Comparison of ENCODE assay signal across 14 cellular contexts in genomic region chr2:74095629-74096028, GRCh38.
"Had no signal": no experiment of that assay in that cellular context is flagged by ENCODE, and none has a peak within 500 bp of the region (broad histone marks: within the 10 kb centered on the region; RNA-seq: fewer than 3 reads in every experiment).

No MANE protein-coding gene starts in this region.

- H3K9me3 Mint-ChIP-seq: activated naive CD8-positive, alpha-beta T cell treated with anti-CD3 and anti-CD28 coated beads, Interleukin-2, amount 10 ng/mL, durations not matched to agents 7 days and 5 days; central memory CD8-positive, alpha-beta T cell; memory B cell; natural killer cell treated with Interleukin-12 subunit alpha and Interleukin-12 subunit beta and Interleukin-15 and Interleukin-18, amount 100 ng/mL, for 72 hours; T-cell had no signal

- H3K27me3 ChIP-seq: brain microvascular endothelial cell, foreskin keratinocyte, right lobe of liver, stomach had no signal

- H3K27ac Mint-ChIP-seq: activated naive CD8-positive, alpha-beta T cell treated with anti-CD3 and anti-CD28 coated beads, Interleukin-2, amount 10 ng/mL, durations not matched to agents 7 days and 5 days; memory B cell had no signal

- H3K4me3 ChIP-seq: right lobe of liver, smooth muscle cell, stomach had no signal

- H3K9me3 ChIP-seq: right lobe of liver, stomach had no signal

- H3K27ac ChIP-seq: brain microvascular endothelial cell, foreskin keratinocyte, right lobe of liver had no signal

- H3K4me1 ChIP-seq: foreskin keratinocyte, right lobe of liver had no signal

- H3K4me1 Mint-ChIP-seq: activated naive CD8-positive, alpha-beta T cell treated with anti-CD3 and anti-CD28 coated beads, Interleukin-2, amount 10 ng/mL, durations not matched to agents 7 days and 5 days; central memory CD8-positive, alpha-beta T cell; memory B cell; T-cell had no signal

- DNase-seq: activated naive CD8-positive, alpha-beta T cell treated with anti-CD3 and anti-CD28 coated beads, Interleukin-2, amount 10 ng/mL, durations not matched to agents 7 days and 5 days; anterior cingulate cortex; brain microvascular endothelial cell; effector memory CD4-positive, alpha-beta T cell; foreskin keratinocyte; right lobe of liver; stimulated activated CD4-positive, alpha-beta T cell treated with anti-CD3 and anti-CD28 coated beads, Interleukin-4, amount 100 ng/mL, for 4 hours; T-cell; T-helper 9 cell had no signal

- H3K4me3 Mint-ChIP-seq: activated naive CD8-positive, alpha-beta T cell treated with anti-CD3 and anti-CD28 coated beads, Interleukin-2, amount 10 ng/mL, durations not matched to agents 7 days and 5 days; central memory CD8-positive, alpha-beta T cell; memory B cell; natural killer cell treated with Interleukin-12 subunit alpha and Interleukin-12 subunit beta and Interleukin-15 and Interleukin-18, amount 100 ng/mL, for 72 hours; T-cell had no signal

- ATAC-seq: foreskin keratinocyte; natural killer cell treated with Interleukin-12 subunit alpha and Interleukin-12 subunit beta and Interleukin-15 and Interleukin-18, amount 100 ng/mL, for 72 hours; right lobe of liver; T-cell had no signal
